8 cellular contexts compared by ENCODE assay signal in the genomic region with DNA sequence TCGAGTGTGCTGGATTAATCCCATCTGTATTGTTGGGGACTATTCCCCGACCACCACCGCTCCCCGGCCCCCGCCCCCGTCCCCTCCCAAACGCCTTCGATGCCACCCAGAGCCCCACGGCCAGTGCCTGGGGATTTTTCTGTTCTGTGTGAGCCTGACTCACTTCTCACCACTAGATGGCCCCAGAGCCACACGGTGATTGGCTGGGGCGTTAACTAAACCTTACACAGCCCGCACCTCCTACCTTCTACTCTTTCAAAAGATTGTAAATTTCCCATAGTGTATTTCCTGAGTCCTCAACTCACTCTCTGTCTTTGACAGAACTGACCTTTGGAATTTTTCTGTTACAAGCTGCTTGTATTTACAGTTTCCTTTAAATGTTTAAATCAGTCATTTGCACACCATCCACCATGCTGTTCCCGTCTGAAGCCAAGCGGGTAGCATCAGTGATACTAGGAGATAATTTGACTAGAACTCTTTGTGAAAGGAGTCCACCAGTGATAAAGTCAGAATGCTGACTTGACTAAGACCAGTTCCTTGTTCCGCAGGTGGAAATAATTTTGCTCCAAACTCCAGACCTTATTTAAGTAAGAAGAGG.
DNase-seq lines count a peak whose midpoint lies in the region; ATAC-seq, FAIRE-seq and TF ChIP-seq lines count a peak whose summit lies in the region.

No MANE protein-coding gene starts in this region.

- H3K4me1 Mint-ChIP-seq in activated T-helper 1 cell treated with anti-CD3 and anti-CD28 coated beads, Interleukin-12 subunit alpha, Interleukin-12 subunit beta, Interleukin-2, Interleukin-4 antibody, amounts not matched to agents 30 ng/mL and 10 ng/mL and 1 ng/mL, durations not matched to agents 14 hours and 24 hours and 36 hours (ENCODE audit: low read depth) = peaks cover 7% of the 10 kb centered on the region

- 15% methylated on average over 15 of the region's 15 CpGs for WGBS in suprapubic skin

- H3K27ac Mint-ChIP-seq in activated T-helper 1 cell treated with anti-CD3 and anti-CD28 coated beads, Interleukin-12 subunit alpha, Interleukin-12 subunit beta, Interleukin-2, Interleukin-4 antibody, amounts not matched to agents 30 ng/mL and 10 ng/mL and 1 ng/mL, durations not matched to agents 14 hours and 24 hours and 36 hours = peak overlapping the region; percentile 21

- DNase-seq in LNCaP clone FGC (ENCODE audit: low read depth) (peak; percentile 33), RPMI7951 (ENCODE audit: low read depth) (peak; percentile 71), fibroblast of the conjunctiva (ENCODE audit: low read depth) (peak; percentile 60), occipital lobe (lab: John Stamatoyannopoulos, UW) (peak; percentile 31), suprapubic skin (ENCODE audit: low spot score in 2 of 2) (peak in 1 of 2 donors; percentile 85)
- peak; percentile 64 for DNase-seq in activated T-helper 1 cell treated with anti-CD3 and anti-CD28 coated beads, Interleukin-12 subunit alpha, Interleukin-12 subunit beta, Interleukin-2, Interleukin-4 antibody, amounts not matched to agents 30 ng/mL and 10 ng/mL and 1 ng/mL, durations not matched to agents 14 hours and 24 hours and 36 hours (ENCODE audit: low spot score)

- TF ChIP-seq CTCF in LNCaP clone FGC (IDR thresholded peaks at IDR 0.05; ENCODE audit: control insufficient read depth, extremely low read depth, insufficient read depth) = peak; percentile 96
- peak; percentile 89 to 91 for TF ChIP-seq CTCF in suprapubic skin (IDR thresholded peaks at IDR 0.05)

- H3K27ac ChIP-seq in suprapubic skin = no peak overlapping the region

- H3K4me1 ChIP-seq in suprapubic skin = peaks cover 12% of the 10 kb centered on the region

- no peaks in the 10 kb centered on the region for H3K27me3 ChIP-seq in suprapubic skin

- H3K4me3 Mint-ChIP-seq in activated T-helper 1 cell treated with anti-CD3 and anti-CD28 coated beads, Interleukin-12 subunit alpha, Interleukin-12 subunit beta, Interleukin-2, Interleukin-4 antibody, amounts not matched to agents 30 ng/mL and 10 ng/mL and 1 ng/mL, durations not matched to agents 14 hours and 24 hours and 36 hours = no peak overlapping the region

- peaks cover 7% of the 10 kb centered on the region for H3K27me3 Mint-ChIP-seq in activated T-helper 1 cell treated with anti-CD3 and anti-CD28 coated beads, Interleukin-12 subunit alpha, Interleukin-12 subunit beta, Interleukin-2, Interleukin-4 antibody, amounts not matched to agents 30 ng/mL and 10 ng/mL and 1 ng/mL, durations not matched to agents 14 hours and 24 hours and 36 hours (ENCODE audit: insufficient read depth)

- TF ChIP-seq POLR2A in suprapubic skin (IDR thresholded peaks at IDR 0.05) = no peak

- no peak for ATAC-seq in HG02678 (IDR thresholded peaks at IDR 0.05; ENCODE audit: unreplicated experiment)

- no peaks in the 10 kb centered on the region for H3K9me3 Mint-ChIP-seq in activated T-helper 1 cell treated with anti-CD3 and anti-CD28 coated beads, Interleukin-12 subunit alpha, Interleukin-12 subunit beta, Interleukin-2, Interleukin-4 antibody, amounts not matched to agents 30 ng/mL and 10 ng/mL and 1 ng/mL, durations not matched to agents 14 hours and 24 hours and 36 hours

- no peak for TF ChIP-seq EP300 in suprapubic skin (IDR thresholded peaks at IDR 0.05)

- H3K36me3 Mint-ChIP-seq in activated T-helper 1 cell treated with anti-CD3 and anti-CD28 coated beads, Interleukin-12 subunit alpha, Interleukin-12 subunit beta, Interleukin-2, Interleukin-4 antibody, amounts not matched to agents 30 ng/mL and 10 ng/mL and 1 ng/mL, durations not matched to agents 14 hours and 24 hours and 36 hours (ENCODE audit: low read depth) = no peaks in the 10 kb centered on the region

- H3K36me3 ChIP-seq in suprapubic skin = peaks cover 12% of the 10 kb centered on the region

- H3K4me3 ChIP-seq in LNCaP clone FGC (ENCODE audit: low read depth, low read length) (no peak overlapping the region), suprapubic skin (no peak overlapping the region)

- FAIRE-seq in G401.6 (lab: Jason Lieb, UNC) = peak; percentile 91

- intact Hi-C loops in activated T-helper 1 cell treated with anti-CD3 and anti-CD28 coated beads, Interleukin-12 subunit alpha, Interleukin-12 subunit beta, Interleukin-2, Interleukin-4 antibody, amounts not matched to agents 30 ng/mL and 10 ng/mL and 1 ng/mL, durations not matched to agents 14 hours and 24 hours and 36 hours (cut with micrococcal nuclease) = loop anchor here (1.0 to 2.0 kb wide), 4 partner anchors 61 to 250 kb away; a partner anchor contains a TSS

- no peaks in the 10 kb centered on the region for H3K9me3 ChIP-seq in suprapubic skin
